ENCODE assay signal across 8 cellular contexts in genomic region chr12:949337-950099, GRCh38. TPM values are rescaled to one million over a fixed set of nuclear protein-coding genes. Genes with fewer than 3 reads are reported as not detected.
A peak's percentile ranks its signal among the peaks of the same experiment; 100 is the strongest.
DNase-seq lines count a peak whose midpoint lies in the region; ATAC-seq and TF ChIP-seq lines count a peak whose summit lies in the region.

TSS of gene RAD52 (minus strand) at chr12:949694. CDS start at chr12:933058, 16,636 bp downstream.

- no peaks in the 10 kb centered on the region for H3K36me3 ChIP-seq in esophagus (ENCODE audit: control insufficient read depth in 2 of 2, insufficient read depth in 2 of 2, low read length in 1 of 2)
- H3K36me3 ChIP-seq in muscle layer of colon (ENCODE audit: insufficient read depth, low read length) = no peaks in the 10 kb centered on the region

- peak within 1 kb of the TSS; percentile 80 to 91 for H3K4me3 ChIP-seq in esophagus (ENCODE audit: low read depth in 1 of 2, low read length in 2 of 2)
- H3K4me3 ChIP-seq in muscle layer of colon (ENCODE audit: low read depth in 1 of 2, low read length in 2 of 2) = peak within 1 kb of the TSS; percentile 85 to 97

- 0% methylated on average over 58 of the region's 58 CpGs for WGBS in esophagus, 2 donors

- H3K9me3 Mint-ChIP-seq in activated T-cell treated with anti-CD3 and anti-CD28 coated beads, Interleukin-2, amount 50 U/mL, for 4 hours = no peaks in the 10 kb centered on the region

- H3K9me3 ChIP-seq in esophagus (ENCODE audit: control insufficient read depth in 2 of 2, insufficient read depth in 1 of 2, low read depth in 1 of 2, low read length in 1 of 2) = no peaks in the 10 kb centered on the region
- no peaks in the 10 kb centered on the region for H3K9me3 ChIP-seq in muscle layer of colon (ENCODE audit: low read length)

- peak within 1 kb of the TSS; percentile 92 to 93 for H3K27ac ChIP-seq in esophagus (ENCODE audit: low read depth in 2 of 2, low read length in 1 of 2)
- H3K27ac ChIP-seq in muscle layer of colon (ENCODE audit: low read depth, low read length) = peak within 1 kb of the TSS; percentile 93

- H3K4me1 Mint-ChIP-seq in activated T-cell treated with anti-CD3 and anti-CD28 coated beads, Interleukin-2, amount 50 U/mL, for 4 hours (ENCODE audit: low read depth) = peaks cover 35% of the 10 kb centered on the region

- peak within 1 kb of the TSS; percentile 95 for H3K4me3 Mint-ChIP-seq in activated T-cell treated with anti-CD3 and anti-CD28 coated beads, Interleukin-2, amount 50 U/mL, for 4 hours

- H3K27me3 Mint-ChIP-seq in activated T-cell treated with anti-CD3 and anti-CD28 coated beads, Interleukin-2, amount 50 U/mL, for 4 hours (ENCODE audit: low read depth) = no peaks in the 10 kb centered on the region

- in situ Hi-C loops in KBM-7 (cut with MboI; ENCODE audit: low pct_unique_long_range_greater_than_20kb, low sequenced_read_pairs) = no loop called here

- peaks cover 9% of the 10 kb centered on the region for H3K36me3 Mint-ChIP-seq in activated T-cell treated with anti-CD3 and anti-CD28 coated beads, Interleukin-2, amount 50 U/mL, for 4 hours (ENCODE audit: insufficient read depth)

- H3K27me3 ChIP-seq in esophagus (ENCODE audit: control insufficient read depth in 1 of 2, insufficient read depth in 2 of 2, low read length in 2 of 2) (no peaks in the 10 kb centered on the region), muscle layer of colon (ENCODE audit: control insufficient read depth in 1 of 2, insufficient read depth in 2 of 2, low read length in 2 of 2) (no peaks in the 10 kb centered on the region)

- peak; percentile 100 for DNase-seq in DMS53 (lab: John Stamatoyannopoulos, UW)
- DNase-seq in KBM-7 = peak; percentile 100
- peak; percentile 98 for DNase-seq in activated T-cell treated with anti-CD3 and anti-CD28 coated beads, Interleukin-2, amount 50 U/mL, for 4 hours
- peak; percentile 92 to 95 for DNase-seq in stimulated activated CD8-positive, alpha-beta memory T cell treated with anti-CD3 and anti-CD28 coated beads, Interleukin-7, amount 100 ng/mL, for 4 hours (ENCODE audit: low read depth in 2 of 2)

- no peaks in the 10 kb centered on the region for H3K4me1 ChIP-seq in esophagus (ENCODE audit: control insufficient read depth in 2 of 2, insufficient read depth in 2 of 2, low read length in 1 of 2)
- H3K4me1 ChIP-seq in muscle layer of colon (ENCODE audit: insufficient read depth, low read length) = peaks cover 8% of the 10 kb centered on the region

- ATAC-seq in GM21619 (IDR thresholded peaks at IDR 0.05; ENCODE audit: unreplicated experiment) = peak; percentile 82
- peak; percentile 86 to 90 for ATAC-seq in activated T-cell treated with anti-CD3 and anti-CD28 coated beads, Interleukin-2, amount 50 U/mL, for 4 hours

- peak within 1 kb of the TSS; percentile 87 for H3K9ac ChIP-seq in muscle layer of colon (ENCODE audit: low read length)

TF ChIP-seq in PFSK-1, 5 proteins besides CTCF, POLR2A, EP300 and RAD21:
- TF ChIP-seq SIN3A (IDR thresholded peaks at IDR 0.05; ENCODE audit: borderline replicate concordance, insufficient read depth, low read length) = peak; percentile 62; the same call in 1 of the 2 replicates
- peak; percentile 93; the same call in 1 of the 2 replicates for TF ChIP-seq TAF1 (IDR thresholded peaks at IDR 0.05; ENCODE audit: borderline replicate concordance, insufficient read depth, low read length)
- TF ChIP-seq POLR2AphosphoS5 (IDR thresholded peaks at IDR 0.05; ENCODE audit: low read depth, low read length) = peak; percentile 99
- peak; percentile 51 for TF ChIP-seq FOXP2 (optimal IDR thresholded peaks at IDR 0.05; ENCODE audit: borderline replicate concordance, extremely low read depth, extremely low read length, insufficient read depth)
- TF ChIP-seq REST (IDR thresholded peaks at IDR 0.05; ENCODE audit: insufficient read depth in 1 of 2, low read depth in 2 of 2, low read length in 2 of 2) = no peak
TF ChIP-seq in PFSK-1: peak in this region for 4.

RNA-seq across cellular contexts. Expression of gene RAD52, which starts in this region (rescaled TPM):
- 16.5 TPM for polyA plus RNA-seq in PFSK-1 (2012; ENCODE audit: insufficient read length, low read depth)
- 10 to 100 TPM in 2 of 3 donors, 1 to 10 TPM in 1; 8.0 to 12.1 (median 11.1) TPM for total RNA-seq in activated T-cell treated with anti-CD3 and anti-CD28 coated beads, Interleukin-2, amount 50 U/mL, for 4 hours
- polyA plus RNA-seq in esophagus = 10 to 100 TPM in 1 of 2 donors, 1 to 10 TPM in 1; 3.5 to 11.8 TPM

Comparison
In these comparisons a context has a peak if more than half of its experiments do, and no peak if none do; other contexts are left out.
1. Peak in every context shown above with its lines: DNase-seq, ATAC-seq, H3K4me3 ChIP-seq and H3K27ac ChIP-seq.